ENCODE assay signal across 1 cellular context in genomic region chr1:107572674-107573205, GRCh38.
TF ChIP-seq lines count a peak whose summit lies in the region.

No MANE protein-coding gene starts in this region.

TF ChIP-seq in IMR-90, 13 proteins besides CTCF, POLR2A, EP300 and RAD21 (continued from another document):
- TF ChIP-seq USF2 (IDR thresholded peaks at IDR 0.05; ENCODE audit: low read depth, low read length) = no peak
- no peak for TF ChIP-seq CEBPB (IDR thresholded peaks at IDR 0.05; ENCODE audit: low read depth, low read length)
- no peak for TF ChIP-seq RCOR1 (IDR thresholded peaks at IDR 0.05; ENCODE audit: insufficient replicate concordance, low read length)
- TF ChIP-seq ELK1 (IDR thresholded peaks at IDR 0.05; ENCODE audit: borderline replicate concordance, low read depth, low read length) = no peak
- no peak for TF ChIP-seq NFE2L2 (IDR thresholded peaks at IDR 0.05; ENCODE audit: low read depth, low read length)
- TF ChIP-seq MXI1 (IDR thresholded peaks at IDR 0.05; ENCODE audit: borderline replicate concordance, low read depth, low read length) = no peak
- TF ChIP-seq MAZ (IDR thresholded peaks at IDR 0.05; ENCODE audit: borderline replicate concordance, low read depth, low read length) = no peak
- TF ChIP-seq CHD1 (IDR thresholded peaks at IDR 0.05; ENCODE audit: low read depth, low read length) = no peak
